Comparison of ENCODE assay signal across 1 cellular context in genomic region chr13:45540195-45540594, GRCh38.
TF ChIP-seq lines count a peak whose summit lies in the region.

No MANE protein-coding gene starts in this region.

TF ChIP-seq in K562, 482 proteins besides CTCF, POLR2A, EP300 and RAD21:
- TF ChIP-seq MAFF (IDR thresholded peaks at IDR 0.05; ENCODE audit: low read length) (peak; percentile 49), MEF2D (tag; conservative IDR thresholded peaks at IDR 0.05; ENCODE audit: low read depth) (no peak), MAFG (tag; conservative IDR thresholded peaks at IDR 0.05) (peak; percentile 77), MAFK (IDR thresholded peaks at IDR 0.05; ENCODE audit: low read length) (peak; percentile 73; the same call in 1 of the 2 replicates), ZNF316 (IDR thresholded peaks at IDR 0.05) (peak; percentile 77), CBX1 (IDR thresholded peaks at IDR 0.05; ENCODE audit: low read depth) (no peak), C11orf30 (IDR thresholded peaks at IDR 0.05; ENCODE audit: low read depth) (peak; percentile 69)
